In genomic region chr11:84763931-84764330, GRCh38 we compare ENCODE assay signal across 28 cellular contexts.
"Had no signal": no experiment of that assay in that cellular context is flagged by ENCODE, and none has a peak within 500 bp of the region (broad histone marks: within the 10 kb centered on the region; RNA-seq: fewer than 3 reads in every experiment).

No MANE protein-coding gene starts in this region.

- H3K4me1 ChIP-seq: Peyer's patch, SJSA1 had no signal

- ATAC-seq: PC-3 had no signal

- H3K9me3 ChIP-seq: Peyer's patch, SJSA1, SK-N-SH had no signal

- DNase-seq: Karpas-422, KBM-7, MM.1S, MV-4-11, NCI-H1092, NCI-H1105, NCI-H1417 treated with DMSO at 0.1 percent for 48 hours, NCI-H1436 treated with DMSO at 0.1 percent for 48 hours, NCI-H1694 treated with DMSO at 0.1 percent for 48 hours, NCI-H187 treated with DMSO at 0.1 percent for 48 hours, NCI-H2029, NCI-H2081, NCI-H2171 treated with DMSO at 0.1 percent for 48 hours, NCI-H2227 treated with DMSO at 0.1 percent for 48 hours, NCI-H446, NCI-H510A treated with DMSO at 0.1 percent for 48 hours, NCI-H524 treated with DMSO at 0.1 percent for 48 hours, NCI-H526 treated with DMSO at 0.1 percent for 48 hours, NCI-H774, PC-3, Peyer's patch, Right ventricle myocardium superior, RPMI8226, SHP77 treated with DMSO at 0.1 percent for 48 hours, SK-N-SH, SW 1271, T-helper 1 cell had no signal

- H3K36me3 ChIP-seq: Peyer's patch, SJSA1 had no signal

- H3K4me3 ChIP-seq: Peyer's patch, SJSA1 had no signal
